In genomic region chr11:66595245-66595904, GRCh38 we compare ENCODE assay signal across 2 cellular contexts.
TF ChIP-seq lines count a peak whose summit lies in the region.

No MANE protein-coding gene starts in this region.

TF ChIP-seq in K562, 482 proteins besides CTCF, POLR2A, EP300 and RAD21:
- TF ChIP-seq NR2F6 (CRISPR knock-in tag; IDR thresholded peaks at IDR 0.05) (no peak), TFAP4 (CRISPR knock-in tag; IDR thresholded peaks at IDR 0.05; ENCODE audit: borderline replicate concordance) (peak; percentile 78), NFIC (IDR thresholded peaks at IDR 0.05) (peak; percentile 85), DPF2 (IDR thresholded peaks at IDR 0.05) (0 out of 2 replicates have a peak, but pooled peaks have one; percentile 12), POLR3A (IDR thresholded peaks at IDR 0.05; ENCODE audit: borderline replicate concordance, extremely low read depth, insufficient read depth, insufficient read length) (no peak), ZNF239 (CRISPR knock-in tag; IDR thresholded peaks at IDR 0.05) (no peak), ZKSCAN8 (CRISPR knock-in tag; IDR thresholded peaks at IDR 0.05) (no peak), ETV1 (tag; conservative IDR thresholded peaks at IDR 0.05; ENCODE audit: low read depth) (no peak), ZBTB8A (IDR thresholded peaks at IDR 0.05; ENCODE audit: partially characterized antibody) (no peak), SMARCE1 (IDR thresholded peaks at IDR 0.05) (0 out of 2 replicates have a peak, but pooled peaks have one; percentile 32), CCAR2 (IDR thresholded peaks at IDR 0.05; ENCODE audit: low read depth, low read length) (no peak), RCOR1 (IDR thresholded peaks at IDR 0.05; ENCODE audit: borderline replicate concordance in 1 of 2, low read depth in 2 of 2, low read length in 2 of 2) (peak in 1 of 2 experiments; percentile 42; a peak in 1 of 4 replicates), PRMT5 (CRISPR knock-in tag; IDR thresholded peaks at IDR 0.05) (no peak), IRF1 (CRISPR knock-in tag; IDR thresholded peaks at IDR 0.05; ENCODE audit: borderline replicate concordance) (no peak), ZBTB2 (IDR thresholded peaks at IDR 0.05) (no peak), BHLHE40 (IDR thresholded peaks at IDR 0.05; ENCODE audit: low read length) (0 out of 2 replicates have a peak, but pooled peaks have one; percentile 12), RFX1 (IDR thresholded peaks at IDR 0.05) (peak; percentile 73), UBTF (IDR thresholded peaks at IDR 0.05; ENCODE audit: borderline replicate concordance in 1 of 2, low read depth in 2 of 2, low read length in 2 of 2) (0 out of 4 replicates have a peak, but pooled peaks of 1 of the 2 experiments have one; percentile 33), ZNF639 (CRISPR knock-in tag; conservative IDR thresholded peaks at IDR 0.05 in 1 of 2, IDR thresholded peaks at IDR 0.05 in 1 of 2) (0 out of 4 replicates have a peak, but pooled peaks of 1 of the 2 experiments have one; percentile 43), HDAC2 (IDR thresholded peaks at IDR 0.05) (no peak), MNT (conservative IDR thresholded peaks at IDR 0.05) (peak in 1 of 2 experiments; percentile 39; a peak in 1 of 4 replicates), NFE2 (IDR thresholded peaks at IDR 0.05; ENCODE audit: low read depth) (peak; percentile 50)

TF ChIP-seq in WTC11, 78 proteins besides CTCF, POLR2A, EP300 and RAD21:
- no peak for TF ChIP-seq NR2C2 (CRISPR knock-in tag; IDR thresholded peaks at IDR 0.05)
- no peak for TF ChIP-seq EMX1 (CRISPR knock-in tag; IDR thresholded peaks at IDR 0.05)
- TF ChIP-seq NFE2L1 (CRISPR knock-in tag; IDR thresholded peaks at IDR 0.05) = no peak
- no peak for TF ChIP-seq ZNF416 (CRISPR knock-in tag; IDR thresholded peaks at IDR 0.05)
- TF ChIP-seq ZBTB21 (CRISPR knock-in tag; IDR thresholded peaks at IDR 0.05; ENCODE audit: borderline replicate concordance) = no peak
- TF ChIP-seq NFATC4 (CRISPR knock-in tag; IDR thresholded peaks at IDR 0.05) = no peak
